Comparison of ENCODE assay signal across 8 cellular contexts in genomic region chr17:30378797-30379302, GRCh38. TPM values are rescaled to one million over a fixed set of nuclear protein-coding genes. Genes with fewer than 3 reads are reported as not detected.
DNase-seq lines count a peak whose midpoint lies in the region; ATAC-seq, FAIRE-seq and TF ChIP-seq lines count a peak whose summit lies in the region.

CPD (plus strand) TSS chr17:30378927; CDS start chr17:30378981, 54 bp downstream.

- peak; percentile 72 for ATAC-seq in GM18873 (IDR thresholded peaks at IDR 0.05; ENCODE audit: low FRiP score, unreplicated experiment)
- peak; percentile 88 for ATAC-seq in HG03159 (IDR thresholded peaks at IDR 0.05; ENCODE audit: unreplicated experiment)
- peak; percentile 97 for ATAC-seq in WTC11

- POLR2A ChIA-PET in AG04449 (lab: Yijun Ruan, JAX) (no interaction called here), WTC11 (lab: Charles Lee) (no interaction called here)

- peak within 1 kb of the TSS; percentile 89 for H3K4me2 ChIP-seq in smooth muscle cell

- peaks cover 63% of the 10 kb centered on the region for H3K4me1 Mint-ChIP-seq in WTC11

- no peaks in the 10 kb centered on the region for H3K27me3 ChIP-seq in bronchial epithelial cell (ENCODE audit: control insufficient read depth, insufficient read depth, low read length)
- no peaks in the 10 kb centered on the region for H3K27me3 ChIP-seq in smooth muscle cell (ENCODE audit: low read depth)

- TF ChIP-seq CTCF in AG04449 (IDR thresholded peaks at IDR 0.05; ENCODE audit: insufficient read depth, low read length, missing control alignments) (no peak), WTC11 (IDR thresholded peaks at IDR 0.05) (0 out of 2 replicates have a peak, but pooled peaks have one; percentile 25), bronchial epithelial cell (IDR thresholded peaks at IDR 0.05; ENCODE audit: insufficient read depth, low read length, severe bottlenecking) (no peak), smooth muscle cell (IDR thresholded peaks at IDR 0.05; ENCODE audit: borderline replicate concordance, insufficient read depth, poor library complexity, severe bottlenecking) (no peak)

- H3K27ac ChIP-seq in smooth muscle cell (ENCODE audit: low read depth), result peak within 1 kb of the TSS; percentile 63

- H3K36me3 ChIP-seq in bronchial epithelial cell (ENCODE audit: control insufficient read depth, insufficient read depth, low read length) (no peaks in the 10 kb centered on the region), smooth muscle cell (ENCODE audit: low read depth) (no peaks in the 10 kb centered on the region)

- H3K4me3 ChIP-seq in AG04449 (ENCODE audit: low read depth, low read length), result peak within 1 kb of the TSS; percentile 71
- H3K4me3 ChIP-seq in bronchial epithelial cell (ENCODE audit: low read depth, low read length), result peak within 1 kb of the TSS; percentile 66
- H3K4me3 ChIP-seq in smooth muscle cell, result peak within 1 kb of the TSS; percentile 95

- peak within 1 kb of the TSS; percentile 81 for H3K4me3 Mint-ChIP-seq in WTC11

- peak; percentile 42 for DNase-seq in AG04449 (ENCODE audit: low read depth, low spot score)
- DNase-seq in NCI-H226, result peak; percentile 87
- DNase-seq in WTC11 (ENCODE audit: low spot score), result peak; percentile 98
- DNase-seq in bronchial epithelial cell (ENCODE audit: low read depth), result peak; percentile 79
- DNase-seq in iPS-NIHi7 (ENCODE audit: extremely low spot score), result peak; percentile 99
- DNase-seq in smooth muscle cell (lab: John Stamatoyannopoulos, UW; ENCODE audit: unreplicated experiment), result peak; percentile 86

- H3K9ac ChIP-seq in smooth muscle cell (ENCODE audit: low read depth), result peak within 1 kb of the TSS; percentile 66

- H3K4me1 ChIP-seq in smooth muscle cell (ENCODE audit: low read depth), result peaks cover 48% of the 10 kb centered on the region

- no peaks in the 10 kb centered on the region for H3K9me3 ChIP-seq in smooth muscle cell (replicated peaks; ENCODE audit: low read depth)

- peaks cover 9% of the 10 kb centered on the region for H3F3A ChIP-seq in smooth muscle cell (ENCODE audit: low read depth)

- 1% methylated on average over 47 of the region's 61 CpGs for WGBS in smooth muscle cell (ENCODE audit: low lambda C conversion rate)

- peaks cover 40% of the 10 kb centered on the region for H3K79me2 ChIP-seq in smooth muscle cell (ENCODE audit: low read depth)

- H4K20me1 ChIP-seq in smooth muscle cell (ENCODE audit: low read depth), result peaks cover 34% of the 10 kb centered on the region

- FAIRE-seq in bronchial epithelial cell (lab: Jason Lieb, UNC), result no peak

- H2AFZ ChIP-seq in smooth muscle cell (ENCODE audit: low read depth), result peak within 1 kb of the TSS; percentile 99

- no peaks in the 10 kb centered on the region for H3K36me3 Mint-ChIP-seq in WTC11

- H3K9me3 Mint-ChIP-seq in WTC11, result no peaks in the 10 kb centered on the region

- CTCF ChIA-PET in AG04449 (lab: Yijun Ruan, JAX), result interaction anchor here (0.7 to 1.6 kb wide), 2 partner anchors 39 to 256 kb away, joined by 3 to 6 read pairs; no protein-coding TSS in a partner anchor
- CTCF ChIA-PET in WTC11 (lab: Charles Lee), result interaction anchor here (0.9 to 2.3 kb wide), 2 partner anchors 8 to 98 kb away, joined by 4 to 8 read pairs; partner anchors contain the start of gene GOSR1

- peak within 1 kb of the TSS; percentile 54 for H3K27ac Mint-ChIP-seq in WTC11

- H3K27me3 Mint-ChIP-seq in WTC11 (ENCODE audit: low read depth), result peaks cover 40% of the 10 kb centered on the region

TF ChIP-seq in WTC11, 78 proteins besides CTCF, POLR2A, EP300 and RAD21 (continues in another document):
- TF ChIP-seq ZNF671 (CRISPR knock-in tag; IDR thresholded peaks at IDR 0.05) (no peak), CBFB (CRISPR knock-in tag; IDR thresholded peaks at IDR 0.05; ENCODE audit: low read depth) (no peak), NFE2L1 (CRISPR knock-in tag; IDR thresholded peaks at IDR 0.05) (no peak), MAX (CRISPR knock-in tag; IDR thresholded peaks at IDR 0.05) (no peak; the same call in 1 of the 2 replicates), HMGXB4 (CRISPR knock-in tag; IDR thresholded peaks at IDR 0.05) (peak; percentile 72; the same call in 1 of the 2 replicates), ZSCAN18 (CRISPR knock-in tag; IDR thresholded peaks at IDR 0.05) (no peak), ETV6 (CRISPR knock-in tag; IDR thresholded peaks at IDR 0.05) (0 out of 2 replicates have a peak, but pooled peaks have one; percentile 19), TEAD1 (CRISPR knock-in tag; IDR thresholded peaks at IDR 0.05) (no peak), KAT7 (CRISPR knock-in tag; IDR thresholded peaks at IDR 0.05; ENCODE audit: borderline replicate concordance) (no peak), ARID4B (CRISPR knock-in tag; IDR thresholded peaks at IDR 0.05; ENCODE audit: borderline replicate concordance) (no peak), USF1 (CRISPR knock-in tag; IDR thresholded peaks at IDR 0.05) (no peak)

RNA-seq across cellular contexts. Expression of gene CPD, which starts in this region (rescaled TPM):
- total RNA-seq in WTC11 (2021), result 36.1 to 43.0 TPM (median 40.1 TPM) in 3 replicates
- 164 and 284 TPM in 2 replicates for total RNA-seq in bronchial epithelial cell
- total RNA-seq in smooth muscle cell, result 51.5 and 68.5 TPM in 2 replicates
- 12.0 and 16.8 TPM in 2 replicates for polyA plus RNA-seq in smooth muscle cell

Comparison
In these comparisons a context has a peak if more than half of its experiments do, and no peak if none do; other contexts are left out.
1. Peak in every context shown above with its lines: DNase-seq, ATAC-seq, H3K4me3 ChIP-seq and H3K27ac ChIP-seq.
2. DNase-seq: peak in every context shown above with its lines; median percentile 99 in iPS-NIHi7; 98 in WTC11; 87 in NCI-H226; 86 in smooth muscle cell; 79 in bronchial epithelial cell; 42 in AG04449.